Comparison of ENCODE assay signal across 8 cellular contexts in the genomic region with DNA sequence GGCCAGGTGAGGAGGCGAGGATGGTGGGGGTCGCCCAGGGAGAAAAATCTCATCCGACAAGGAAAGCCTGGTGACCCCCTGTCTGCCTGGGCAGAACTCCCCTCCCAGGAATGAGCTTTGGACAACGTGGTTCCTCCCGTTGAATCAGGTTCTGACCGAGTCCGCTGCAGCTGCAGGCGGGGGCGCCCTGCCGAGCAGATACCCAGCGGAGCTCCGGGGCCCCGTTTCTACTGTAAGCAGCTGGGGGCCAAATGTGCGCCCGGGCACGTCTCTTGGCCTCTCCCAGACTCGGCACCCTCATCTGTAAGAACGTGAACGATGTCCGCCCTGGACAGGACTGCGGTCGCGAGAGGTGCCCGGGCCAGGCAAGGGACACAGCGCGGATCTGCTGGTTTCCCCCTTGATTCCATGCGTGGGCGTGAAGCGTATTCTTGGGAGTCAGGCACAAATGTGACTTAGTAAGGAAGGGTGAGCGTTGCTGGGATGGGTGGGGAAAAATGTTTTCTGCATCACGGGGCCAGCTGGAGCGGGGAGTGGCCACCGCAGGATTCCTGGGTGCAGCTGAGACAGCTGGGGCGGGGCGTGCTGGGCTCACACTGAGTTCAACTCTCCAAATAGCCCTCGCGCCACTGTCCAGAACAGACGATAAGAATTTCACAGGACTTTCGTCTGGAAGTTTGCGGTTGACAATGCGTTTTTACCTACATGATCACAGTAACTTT. TPM values are rescaled to one million over a fixed set of nuclear protein-coding genes. Genes with fewer than 3 reads are reported as not detected.
A peak's percentile ranks its signal among the peaks of the same experiment; 100 is the strongest.
DNase-seq lines count a peak whose midpoint lies in the region; ATAC-seq and TF ChIP-seq lines count a peak whose summit lies in the region.

No MANE protein-coding gene starts in this region.

- H3K27ac Mint-ChIP-seq in activated CD8-positive, alpha-beta T cell treated with anti-CD3 and anti-CD28 coated beads for 36 hours, result no peak overlapping the region
- H3K27ac Mint-ChIP-seq in activated CD8-positive, alpha-beta T cell treated with anti-CD3 and anti-CD28 coated beads, Interleukin-2, amount 10 ng/mL, durations not matched to agents 7 days and 5 days, result no peak overlapping the region

- H3K9me3 ChIP-seq in left lung (no peaks in the 10 kb centered on the region), testis (no peaks in the 10 kb centered on the region)

- no peak for TF ChIP-seq POLR2A in testis (IDR thresholded peaks at IDR 0.05)

- H3K4me3 ChIP-seq in left lung, result peak overlapping the region; percentile 28 to 31
- H3K4me3 ChIP-seq in testis, result peak overlapping the region; percentile 34 to 52

- no peaks in the 10 kb centered on the region for H3K36me3 Mint-ChIP-seq in activated CD8-positive, alpha-beta T cell treated with anti-CD3 and anti-CD28 coated beads for 36 hours (ENCODE audit: low read depth)
- no peaks in the 10 kb centered on the region for H3K36me3 Mint-ChIP-seq in activated CD8-positive, alpha-beta T cell treated with anti-CD3 and anti-CD28 coated beads, Interleukin-2, amount 10 ng/mL, durations not matched to agents 7 days and 5 days (ENCODE audit: low read depth)

- H3K4me1 Mint-ChIP-seq in activated CD8-positive, alpha-beta T cell treated with anti-CD3 and anti-CD28 coated beads for 36 hours (ENCODE audit: low read depth), result peaks cover 4% of the 10 kb centered on the region
- H3K4me1 Mint-ChIP-seq in activated CD8-positive, alpha-beta T cell treated with anti-CD3 and anti-CD28 coated beads, Interleukin-2, amount 10 ng/mL, durations not matched to agents 7 days and 5 days (ENCODE audit: low read depth), result peaks cover 4% of the 10 kb centered on the region

- H3K4me3 Mint-ChIP-seq in activated CD8-positive, alpha-beta T cell treated with anti-CD3 and anti-CD28 coated beads for 36 hours, result no peak overlapping the region
- H3K4me3 Mint-ChIP-seq in activated CD8-positive, alpha-beta T cell treated with anti-CD3 and anti-CD28 coated beads, Interleukin-2, amount 10 ng/mL, durations not matched to agents 7 days and 5 days, result no peak overlapping the region

- CTCF ChIA-PET in activated CD8-positive, alpha-beta T cell treated with anti-CD3 and anti-CD28 coated beads for 36 hours (lab: Charles Lee), result interaction anchor here (0.8 to 3.6 kb wide), 4 partner anchors 11 to 16 kb away, joined by 3 to 16 read pairs (median 4); no protein-coding TSS in a partner anchor
- CTCF ChIA-PET in activated CD8-positive, alpha-beta T cell treated with anti-CD3 and anti-CD28 coated beads, Interleukin-2, amount 10 ng/mL, durations not matched to agents 7 days and 5 days (lab: Charles Lee), result interaction anchor here (1.2 to 2.2 kb wide), 2 partner anchors 15 to 16 kb away, joined by 4 to 17 read pairs; no protein-coding TSS in a partner anchor

- H3K27ac ChIP-seq in left lung (peak overlapping the region; percentile 70 to 71), testis (peak overlapping the region in 1 of 2 donors; percentile 60)

- intact Hi-C loops in activated CD8-positive, alpha-beta T cell treated with anti-CD3 and anti-CD28 coated beads for 36 hours (cut with micrococcal nuclease), result no loop called here
- intact Hi-C loops in left lung (cut with DNase I), result no loop called here
- intact Hi-C loops in testis (cut with DNase I; ENCODE audit: low total_unique reads), result loop anchor here (10.0 kb wide), 1 partner anchor 367 kb away; a partner anchor contains a TSS

- no peak for TF ChIP-seq CTCF in activated CD8-positive, alpha-beta T cell treated with anti-CD3 and anti-CD28 coated beads for 36 hours (IDR thresholded peaks at IDR 0.05)
- TF ChIP-seq CTCF in left lung (IDR thresholded peaks at IDR 0.05) (no peak), testis (IDR thresholded peaks at IDR 0.05) (no peak)

- WGBS in testis, 2 donors, result 2 to 4% methylated on average over 21 to 41 of the region's 41 CpGs

- peak; percentile 13 for ATAC-seq in activated CD8-positive, alpha-beta T cell treated with anti-CD3 and anti-CD28 coated beads for 36 hours
- no peak for ATAC-seq in activated CD8-positive, alpha-beta T cell treated with anti-CD3 and anti-CD28 coated beads, Interleukin-2, amount 10 ng/mL, durations not matched to agents 7 days and 5 days
- peak; percentile 94 for ATAC-seq in left lung
- ATAC-seq in GM19397 (IDR thresholded peaks at IDR 0.05; ENCODE audit: unreplicated experiment), result no peak
- no peak for ATAC-seq in HG02870 (IDR thresholded peaks at IDR 0.05; ENCODE audit: unreplicated experiment)

- H3K27me3 Mint-ChIP-seq in activated CD8-positive, alpha-beta T cell treated with anti-CD3 and anti-CD28 coated beads for 36 hours, result peaks cover 23% of the 10 kb centered on the region
- peaks cover 32% of the 10 kb centered on the region for H3K27me3 Mint-ChIP-seq in activated CD8-positive, alpha-beta T cell treated with anti-CD3 and anti-CD28 coated beads, Interleukin-2, amount 10 ng/mL, durations not matched to agents 7 days and 5 days (ENCODE audit: low read depth)

- DNase-seq in activated CD8-positive, alpha-beta T cell treated with anti-CD3 and anti-CD28 coated beads for 36 hours, result peak; percentile 20
- no peak for DNase-seq in activated CD8-positive, alpha-beta T cell treated with anti-CD3 and anti-CD28 coated beads, Interleukin-2, amount 10 ng/mL, durations not matched to agents 7 days and 5 days
- peak; percentile 90 for DNase-seq in dedifferentiated amniotic fluid mesenchymal stem cell (ENCODE audit: extremely low spot score)
- peak; percentile 84 to 86 for DNase-seq in left lung
- DNase-seq in testis, result peak; percentile 84
- no peak for DNase-seq in SHP77 treated with DMSO at 0.1 percent for 48 hours (lab: John Stamatoyannopoulos, UW)

- H3K27me3 ChIP-seq in left lung, result peaks cover 0 to 55% of the 10 kb centered on the region in 2 donors
- no peaks in the 10 kb centered on the region for H3K27me3 ChIP-seq in testis

- H3K4me1 ChIP-seq in left lung (peaks cover 4 to 20% of the 10 kb centered on the region in 2 donors), testis (peaks cover 11% of the 10 kb centered on the region)

- POLR2A ChIA-PET in activated CD8-positive, alpha-beta T cell treated with anti-CD3 and anti-CD28 coated beads for 36 hours (lab: Charles Lee), result interaction anchor here (1.1 kb wide), 1 partner anchor 9 kb away, joined by 4 read pairs; no protein-coding TSS in a partner anchor
- POLR2A ChIA-PET in activated CD8-positive, alpha-beta T cell treated with anti-CD3 and anti-CD28 coated beads, Interleukin-2, amount 10 ng/mL, durations not matched to agents 7 days and 5 days (lab: Charles Lee), result no interaction called here

- no peaks in the 10 kb centered on the region for H3K9me3 Mint-ChIP-seq in activated CD8-positive, alpha-beta T cell treated with anti-CD3 and anti-CD28 coated beads for 36 hours
- H3K9me3 Mint-ChIP-seq in activated CD8-positive, alpha-beta T cell treated with anti-CD3 and anti-CD28 coated beads, Interleukin-2, amount 10 ng/mL, durations not matched to agents 7 days and 5 days (ENCODE audit: insufficient read depth), result no peaks in the 10 kb centered on the region

- H3K36me3 ChIP-seq in left lung (no peaks in the 10 kb centered on the region), testis (ENCODE audit: low read depth, missing control alignments) (no peaks in the 10 kb centered on the region)

RNA-seq across cellular contexts. Expression of a gene that starts 20.2 kb away (rescaled TPM):
- 10 to 100 TPM; 11.5 to 12.6 TPM for total RNA-seq in activated CD8-positive, alpha-beta T cell treated with anti-CD3 and anti-CD28 coated beads for 36 hours
- total RNA-seq in activated CD8-positive, alpha-beta T cell treated with anti-CD3 and anti-CD28 coated beads, Interleukin-2, amount 10 ng/mL, durations not matched to agents 7 days and 5 days, result 10 to 100 TPM in 1 of 2 experiments, 1 to 10 TPM in 1; 8.3 to 10.9 TPM
- total RNA-seq in left lung (100 to 1,000 TPM in 1 of 2 donors, 10 to 100 TPM in 1; 90.0 to 140 TPM), testis (10 to 100 TPM; 47.0 to 84.5 TPM)
- 65.1 TPM for polyA plus RNA-seq in testis (ENCODE audit: insufficient read depth, low read depth, low replicate concordance)

RNA-seq across cellular contexts. Expression of a gene that starts 33.7 kb away (rescaled TPM):
- not detected for total RNA-seq in activated CD8-positive, alpha-beta T cell treated with anti-CD3 and anti-CD28 coated beads for 36 hours
- total RNA-seq in activated CD8-positive, alpha-beta T cell treated with anti-CD3 and anti-CD28 coated beads, Interleukin-2, amount 10 ng/mL, durations not matched to agents 7 days and 5 days, result not detected
- total RNA-seq in left lung (not detected), testis (not detected)
- polyA plus RNA-seq in testis (ENCODE audit: insufficient read depth, low read depth, low replicate concordance), result 0.57 TPM

Comparison
In these comparisons a context has a peak if more than half of its experiments do, and no peak if none do; other contexts are left out.
1. ATAC-seq: peak in activated CD8-positive, alpha-beta T cell treated with anti-CD3 and anti-CD28 coated beads for 36 hours (single experiment) and left lung (single experiment); none in activated CD8-positive, alpha-beta T cell treated with anti-CD3 and anti-CD28 coated beads, Interleukin-2, amount 10 ng/mL, durations not matched to agents 7 days and 5 days (single experiment), GM19397 (single experiment) and HG02870 (single experiment).
2. DNase-seq: peak in activated CD8-positive, alpha-beta T cell treated with anti-CD3 and anti-CD28 coated beads for 36 hours (single experiment), dedifferentiated amniotic fluid mesenchymal stem cell (single experiment), left lung (2 of 2) and testis (single experiment); none in activated CD8-positive, alpha-beta T cell treated with anti-CD3 and anti-CD28 coated beads, Interleukin-2, amount 10 ng/mL, durations not matched to agents 7 days and 5 days (single experiment) and SHP77 treated with DMSO at 0.1 percent for 48 hours (single experiment).